18 cellular contexts compared by ENCODE assay signal in genomic region chr13:45102136-45102802, GRCh38. TPM values are rescaled to one million over a fixed set of nuclear protein-coding genes. Genes with fewer than 3 reads are reported as not detected.
DNase-seq lines count a peak whose midpoint lies in the region; TF ChIP-seq lines count a peak whose summit lies in the region.
"Had no signal": no experiment of that assay in that cellular context is flagged by ENCODE, and none has a peak within 500 bp of the region (broad histone marks: within the 10 kb centered on the region; RNA-seq: fewer than 3 reads in every experiment).

No MANE protein-coding gene starts in this region.

- intact Hi-C loops in sigmoid colon (cut with DNase I): no loop called here

- no peaks in the 10 kb centered on the region for H3K27me3 ChIP-seq in sigmoid colon
- H3K27me3 ChIP-seq: cardiac muscle cell, neutrophil had no signal

- H3K4me3 ChIP-seq in mesodermal cell (ENCODE audit: extremely low read depth, insufficient read depth, low read length, poor library complexity, severe bottlenecking): no peak overlapping the region
- H3K4me3 ChIP-seq in sigmoid colon: no peak overlapping the region
- H3K4me3 ChIP-seq: cardiac muscle cell had no signal

- DNase-seq in NCI-H345 (lab: John Stamatoyannopoulos, UW) (peak; percentile 1), NCI-H345 treated with DMSO at 0.1 percent for 48 hours (lab: John Stamatoyannopoulos, UW; ENCODE audit: unreplicated experiment) (no peak), sigmoid colon (no peak), cerebellar cortex (ENCODE audit: low spot score) (no peak)
- no peak for DNase-seq in stimulated activated CD4-positive, alpha-beta T cell treated with anti-CD3 and anti-CD28 coated beads, Interleukin-2, amount 100 ng/mL, for 48 hours
- DNase-seq: activated CD4-positive, alpha-beta T cell treated with anti-CD3 and anti-CD28 coated beads for 4 hours; CD4-positive, alpha-beta memory T cell; effector memory CD8-positive, alpha-beta T cell; mammary epithelial cell; NCI-H2171; SIG-M5; T1000; trophoblast cell had no signal

- H3K9me3 ChIP-seq in mesodermal cell (ENCODE audit: control insufficient read depth, low read length): no peaks in the 10 kb centered on the region
- no peaks in the 10 kb centered on the region for H3K9me3 ChIP-seq in sigmoid colon
- H3K9me3 ChIP-seq: neutrophil had no signal

- TF ChIP-seq POLR2A in sigmoid colon (IDR thresholded peaks at IDR 0.05): no peak

- H3K36me3 ChIP-seq in mesodermal cell (ENCODE audit: control insufficient read depth, insufficient read depth, low read length): no peaks in the 10 kb centered on the region
- no peaks in the 10 kb centered on the region for H3K36me3 ChIP-seq in sigmoid colon
- H3K36me3 ChIP-seq: cardiac muscle cell, neutrophil had no signal

- TF ChIP-seq CTCF in sigmoid colon (IDR thresholded peaks at IDR 0.05): no peak

- H3K4me1 ChIP-seq in mesodermal cell (ENCODE audit: control insufficient read depth, insufficient read depth, low read length, poor library complexity, severe bottlenecking): no peaks in the 10 kb centered on the region
- peaks cover 0 to 7% (median 0%) of the 10 kb centered on the region in 4 donors for H3K4me1 ChIP-seq in sigmoid colon

- no peak for TF ChIP-seq EP300 in sigmoid colon (IDR thresholded peaks at IDR 0.05)

- H3K27ac ChIP-seq in cingulate gyrus (ENCODE audit: low read depth, low read length) (peak overlapping the region; percentile 91), mesodermal cell (ENCODE audit: low read depth, low read length, severe bottlenecking) (peak overlapping the region; percentile 23), temporal lobe (ENCODE audit: low read depth, low read length) (peak overlapping the region; percentile 95), sigmoid colon (no peak overlapping the region)
- H3K27ac ChIP-seq: cardiac muscle cell, neutrophil had no signal

- WGBS in mesodermal cell (ENCODE audit: insufficient coverage in 2 of 2), 2 experiments: 87 to 88% methylated on average over 4 of the region's 6 CpGs
- 79 to 84% methylated on average over 6 of the region's 6 CpGs for WGBS in sigmoid colon, 2 donors

RNA-seq across cellular contexts. Expression of gene GTF2F2, which starts 18.0 kb away (rescaled TPM):
- polyA plus RNA-seq in mesodermal cell (2013, experiment 1 of 2): 24.8 TPM
- 29.0 TPM for polyA plus RNA-seq in mesodermal cell (2013, experiment 2 of 2)
- total RNA-seq in temporal lobe (16.5 TPM), sigmoid colon (10 to 100 TPM; 28.5 to 32.7 (median 30.1) TPM)
- polyA plus RNA-seq in sigmoid colon: 10 to 100 TPM; 18.5 to 21.6 (median 20.6) TPM

Comparison
In these comparisons a context has a peak if more than half of its experiments do, and no peak if none do; other contexts are left out.
1. H3K27ac ChIP-seq: peak in cingulate gyrus (single experiment), mesodermal cell (single experiment) and temporal lobe (single experiment); none in sigmoid colon (0 of 4).